ENCODE assay signal across 1 cellular context in the genomic region with DNA sequence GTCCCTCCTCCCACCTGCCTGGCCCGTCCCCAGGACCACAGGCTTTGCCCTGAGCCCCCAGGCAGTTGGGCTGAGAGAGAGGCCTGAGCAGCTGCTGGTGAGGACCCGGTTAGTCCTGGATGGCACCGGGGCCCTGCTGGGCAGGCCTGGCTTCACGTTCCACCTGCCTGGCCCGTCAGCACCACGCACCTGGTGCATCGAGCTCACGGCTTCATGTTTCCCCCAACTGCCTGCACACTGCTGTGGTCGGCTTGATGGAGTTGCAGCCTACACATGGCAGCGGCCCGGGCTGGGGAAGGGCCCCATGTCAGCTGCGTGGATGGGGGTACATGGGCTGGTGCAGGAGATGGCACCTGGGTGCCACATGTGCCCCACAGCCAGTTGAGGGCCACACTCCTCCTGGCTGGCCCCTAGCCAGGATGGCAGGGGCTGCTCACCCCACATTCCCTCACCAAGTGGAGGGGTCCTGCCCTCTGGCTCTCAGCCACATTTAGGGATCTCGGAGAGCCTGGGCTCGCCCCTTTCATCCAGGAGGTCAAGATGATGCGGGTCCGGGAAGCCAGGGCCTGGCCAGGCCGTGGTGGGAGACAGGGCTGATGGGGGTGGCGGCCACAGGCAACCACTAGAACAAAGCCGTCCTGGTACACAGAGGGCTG.
TF ChIP-seq lines count a peak whose summit lies in the region.

No MANE protein-coding gene starts in this region.

TF ChIP-seq in HepG2, 621 proteins besides CTCF, POLR2A, EP300 and RAD21:
- TF ChIP-seq ZNF7 (CRISPR knock-in tag; IDR thresholded peaks at IDR 0.05) (no peak), ZNF607 (CRISPR knock-in tag; IDR thresholded peaks at IDR 0.05; ENCODE audit: borderline replicate concordance) (no peak), DNMT3B (CRISPR knock-in tag; conservative IDR thresholded peaks at IDR 0.05) (no peak), ZNF598 (CRISPR knock-in tag; IDR thresholded peaks at IDR 0.05; ENCODE audit: borderline replicate concordance) (no peak), KLF16 (CRISPR knock-in tag; IDR thresholded peaks at IDR 0.05) (no peak), ZSCAN25 (CRISPR knock-in tag; IDR thresholded peaks at IDR 0.05) (no peak), ZNF296 (CRISPR knock-in tag; conservative IDR thresholded peaks at IDR 0.05) (no peak), SATB2 (CRISPR knock-in tag; IDR thresholded peaks at IDR 0.05) (no peak), CC2D1A (CRISPR knock-in tag; IDR thresholded peaks at IDR 0.05) (no peak), DR1 (CRISPR knock-in tag; IDR thresholded peaks at IDR 0.05) (no peak), NCOA5 (CRISPR knock-in tag; IDR thresholded peaks at IDR 0.05) (no peak), ZNF589 (CRISPR knock-in tag; conservative IDR thresholded peaks at IDR 0.05) (no peak), ZNF788 (CRISPR knock-in tag; IDR thresholded peaks at IDR 0.05; ENCODE audit: borderline replicate concordance) (no peak), ZNF260 (CRISPR knock-in tag; IDR thresholded peaks at IDR 0.05; ENCODE audit: borderline replicate concordance, low read depth) (no peak)
- TF ChIP-seq, protein P1, sequence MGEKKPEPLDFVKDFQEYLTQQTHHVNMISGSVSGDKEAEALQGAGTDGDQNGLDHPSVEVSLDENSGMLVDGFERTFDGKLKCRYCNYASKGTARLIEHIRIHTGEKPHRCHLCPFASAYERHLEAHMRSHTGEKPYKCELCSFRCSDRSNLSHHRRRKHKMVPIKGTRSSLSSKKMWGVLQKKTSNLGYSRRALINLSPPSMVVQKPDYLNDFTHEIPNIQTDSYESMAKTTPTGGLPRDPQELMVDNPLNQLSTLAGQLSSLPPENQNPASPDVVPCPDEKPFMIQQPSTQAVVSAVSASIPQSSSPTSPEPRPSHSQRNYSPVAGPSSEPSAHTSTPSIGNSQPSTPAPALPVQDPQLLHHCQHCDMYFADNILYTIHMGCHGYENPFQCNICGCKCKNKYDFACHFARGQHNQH (CRISPR knock-in tag; IDR thresholded peaks at IDR 0.05) = no peak
- TF ChIP-seq, protein P2, sequence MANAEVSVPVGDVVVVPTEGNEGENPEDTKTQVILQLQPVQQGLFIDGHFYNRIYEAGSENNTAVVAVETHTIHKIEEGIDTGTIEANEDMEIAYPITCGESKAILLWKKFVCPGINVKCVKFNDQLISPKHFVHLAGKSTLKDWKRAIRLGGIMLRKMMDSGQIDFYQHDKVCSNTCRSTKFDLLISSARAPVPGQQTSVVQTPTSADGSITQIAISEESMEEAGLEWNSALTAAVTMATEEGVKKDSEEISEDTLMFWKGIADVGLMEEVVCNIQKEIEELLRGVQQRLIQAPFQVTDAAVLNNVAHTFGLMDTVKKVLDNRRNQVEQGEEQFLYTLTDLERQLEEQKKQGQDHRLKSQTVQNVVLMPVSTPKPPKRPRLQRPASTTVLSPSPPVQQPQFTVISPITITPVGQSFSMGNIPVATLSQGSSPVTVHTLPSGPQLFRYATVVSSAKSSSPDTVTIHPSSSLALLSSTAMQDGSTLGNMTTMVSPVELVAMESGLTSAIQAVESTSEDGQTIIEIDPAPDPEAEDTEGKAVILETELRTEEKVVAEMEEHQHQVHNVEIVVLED (CRISPR knock-in tag; IDR thresholded peaks at IDR 0.05; ENCODE audit: borderline replicate concordance) = no peak
- TF ChIP-seq, protein P3, sequence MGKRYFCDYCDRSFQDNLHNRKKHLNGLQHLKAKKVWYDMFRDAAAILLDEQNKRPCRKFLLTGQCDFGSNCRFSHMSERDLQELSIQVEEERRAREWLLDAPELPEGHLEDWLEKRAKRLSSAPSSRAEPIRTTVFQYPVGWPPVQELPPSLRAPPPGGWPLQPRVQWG (CRISPR knock-in tag; IDR thresholded peaks at IDR 0.05; ENCODE audit: borderline replicate concordance, low read depth) = no peak
- TF ChIP-seq, protein P4, sequence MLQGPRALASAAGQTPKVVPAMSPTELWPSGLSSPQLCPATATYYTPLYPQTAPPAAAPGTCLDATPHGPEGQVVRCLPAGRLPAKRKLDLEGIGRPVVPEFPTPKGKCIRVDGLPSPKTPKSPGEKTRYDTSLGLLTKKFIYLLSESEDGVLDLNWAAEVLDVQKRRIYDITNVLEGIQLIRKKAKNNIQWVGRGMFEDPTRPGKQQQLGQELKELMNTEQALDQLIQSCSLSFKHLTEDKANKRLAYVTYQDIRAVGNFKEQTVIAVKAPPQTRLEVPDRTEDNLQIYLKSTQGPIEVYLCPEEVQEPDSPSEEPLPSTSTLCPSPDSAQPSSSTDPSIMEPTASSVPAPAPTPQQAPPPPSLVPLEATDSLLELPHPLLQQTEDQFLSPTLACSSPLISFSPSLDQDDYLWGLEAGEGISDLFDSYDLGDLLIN (CRISPR knock-in tag; IDR thresholded peaks at IDR 0.05; ENCODE audit: borderline replicate concordance) = no peak
